25 cellular contexts compared by ENCODE assay signal in genomic region chr15:90513448-90513847, GRCh38. TPM values are rescaled to one million over a fixed set of nuclear protein-coding genes. Genes with fewer than 3 reads are reported as not detected.
DNase-seq lines count a peak whose midpoint lies in the region; ATAC-seq, FAIRE-seq and TF ChIP-seq lines count a peak whose summit lies in the region.
"Had no signal": no experiment of that assay in that cellular context is flagged by ENCODE, and none has a peak within 500 bp of the region (broad histone marks: within the 10 kb centered on the region; RNA-seq: fewer than 3 reads in every experiment).

No MANE protein-coding gene starts in this region.

- no peak for TF ChIP-seq CTCF in HepG2 (CRISPR knock-in tag; IDR thresholded peaks at IDR 0.05)
- no peak for TF ChIP-seq CTCF in right lobe of liver (IDR thresholded peaks at IDR 0.05)
- TF ChIP-seq CTCF in astrocyte (IDR thresholded peaks at IDR 0.05; ENCODE audit: insufficient read depth, low read depth, low read length), result no peak

- H2AFZ ChIP-seq in HepG2 (ENCODE audit: low read length) (no peak overlapping the region), astrocyte (ENCODE audit: low read depth, low read length) (no peak overlapping the region)
- H2AFZ ChIP-seq: GM23248, PC-9 had no signal

- H3K9me3 Mint-ChIP-seq in astrocyte (ENCODE audit: unreplicated experiment), result no peaks in the 10 kb centered on the region

- no peak for FAIRE-seq in HepG2 (lab: Jason Lieb, UNC)
- FAIRE-seq in astrocyte (lab: Jason Lieb, UNC), result no peak
- no peak for FAIRE-seq in small intestine (lab: Jason Lieb, UNC)

- BruUV-seq in HepG2 (replicated peaks; lab: Mats Ljungman, UMichigan), result no TSS peak

- H3K9me3 ChIP-seq in HepG2 (ENCODE audit: low read length) (peaks cover 14% of the 10 kb centered on the region; the same call in 1 of the 2 replicates), right lobe of liver (no peaks in the 10 kb centered on the region), astrocyte (ENCODE audit: insufficient read depth, low read depth, low read length) (no peaks in the 10 kb centered on the region), small intestine (ENCODE audit: control insufficient read depth, low read depth) (no peaks in the 10 kb centered on the region), T-helper 17 cell (ENCODE audit: control insufficient read depth, low read length, poor library complexity, severe bottlenecking) (no peaks in the 10 kb centered on the region)
- H3K9me3 ChIP-seq: SK-N-SH had no signal

- H3K79me2 ChIP-seq in HepG2 (ENCODE audit: insufficient read depth, low read length), result no peaks in the 10 kb centered on the region
- H3K79me2 ChIP-seq in astrocyte (ENCODE audit: insufficient read depth, low read length), result no peaks in the 10 kb centered on the region

- DNase-seq in HepG2 (ENCODE audit: low spot score), result peak; percentile 59
- DNase-seq in right lobe of liver, result no peak
- DNase-seq in NCI-H69 (lab: John Stamatoyannopoulos, UW), result peak; percentile 12
- peak; percentile 38 for DNase-seq in astrocyte (ENCODE audit: low read depth)
- peak; percentile 52 for DNase-seq in small intestine
- no peak for DNase-seq in T-helper 17 cell
- no peak for DNase-seq in effector CD8-positive, alpha-beta T cell (lab: John Stamatoyannopoulos, UW)
- DNase-seq: 8988T, GM23248, H7, MM.1S, NCI-H1048, NCI-H1417, NCI-H1694, NCI-H2029 treated with DMSO at 0.1 percent for 48 hours, NCI-H2171, NCI-H226, NCI-H524, NCI-H774, PC-9, SIG-M5, SK-N-SH, SW 1271, T-helper 2 cell had no signal

- TF ChIP-seq EP300 in HepG2 (IDR thresholded peaks at IDR 0.05; ENCODE audit: low read depth in 2 of 2, low read length in 2 of 2), result no peak
- TF ChIP-seq EP300 in HepG2 (CRISPR knock-in tag; IDR thresholded peaks at IDR 0.05; ENCODE audit: borderline replicate concordance), result no peak

- CTCF ChIA-PET in HepG2 (lab: Yijun Ruan, JAX; ENCODE audit: low intra/inter-chr PET ratio, low total read pairs), result no interaction called here

- H3K4me3 ChIP-seq in HepG2 (replicated peaks in 1 of 3; ENCODE audit: insufficient read depth in 1 of 3, low read depth in 2 of 3, low read length in 3 of 3), result no peak overlapping the region
- no peak overlapping the region for H3K4me3 ChIP-seq in right lobe of liver
- H3K4me3 ChIP-seq in astrocyte (ENCODE audit: insufficient read depth, low read depth, low read length), result no peak overlapping the region
- no peak overlapping the region for H3K4me3 ChIP-seq in small intestine (ENCODE audit: low read depth in 1 of 2, low read length in 2 of 2)
- H3K4me3 ChIP-seq: GM23248, PC-9 had no signal

- TF ChIP-seq RAD21 in HepG2 (CRISPR knock-in tag; IDR thresholded peaks at IDR 0.05), result no peak

- H3K36me3 ChIP-seq in HepG2 (replicated peaks in 1 of 2; ENCODE audit: control insufficient read depth in 1 of 2, insufficient read depth in 2 of 2, low read length in 2 of 2) (no peaks in the 10 kb centered on the region), right lobe of liver (no peaks in the 10 kb centered on the region), astrocyte (ENCODE audit: insufficient read depth, low read length) (no peaks in the 10 kb centered on the region), small intestine (ENCODE audit: control insufficient read depth in 2 of 2, insufficient read depth in 2 of 2, low read length in 2 of 2) (no peaks in the 10 kb centered on the region)

- H3K36me3 Mint-ChIP-seq in astrocyte (ENCODE audit: low read depth, unreplicated experiment) (peaks cover 13% of the 10 kb centered on the region), T-helper 17 cell (ENCODE audit: low read depth) (no peaks in the 10 kb centered on the region)

- H3K27ac Mint-ChIP-seq in astrocyte (ENCODE audit: unreplicated experiment) (no peak overlapping the region), T-helper 17 cell (no peak overlapping the region)

- no peaks in the 10 kb centered on the region for H3K4me1 ChIP-seq in HepG2 (ENCODE audit: insufficient read depth, low read length)
- H3K4me1 ChIP-seq in right lobe of liver, result no peaks in the 10 kb centered on the region
- H3K4me1 ChIP-seq in astrocyte (ENCODE audit: insufficient read depth, low read length), result no peaks in the 10 kb centered on the region
- no peaks in the 10 kb centered on the region for H3K4me1 ChIP-seq in small intestine (ENCODE audit: control insufficient read depth in 2 of 2, insufficient read depth in 1 of 2, low read depth in 1 of 2, low read length in 1 of 2)

- in situ Hi-C loops in HepG2 (cut with HindIII; ENCODE audit: extremely low pct_ligation_motif_present, low pct_unique_long_range_greater_than_20kb), result no loop called here

- H3K27me3 Mint-ChIP-seq in astrocyte (ENCODE audit: low read depth, unreplicated experiment), result no peaks in the 10 kb centered on the region
- no peaks in the 10 kb centered on the region for H3K27me3 Mint-ChIP-seq in T-helper 17 cell

- POLR2A ChIA-PET in HepG2 (lab: Yijun Ruan, JAX), result no interaction called here

- intact Hi-C loops in HepG2 (cut with micrococcal nuclease; ENCODE audit: unreplicated experiment), result no loop called here
- intact Hi-C loops in right lobe of liver (cut with DNase I), result no loop called here

- H3K4me3 Mint-ChIP-seq in astrocyte (ENCODE audit: unreplicated experiment) (no peak overlapping the region), T-helper 17 cell (no peak overlapping the region)

- H3K4me2 ChIP-seq in HepG2 (ENCODE audit: low read depth, low read length) (no peak overlapping the region), astrocyte (ENCODE audit: low read length) (no peak overlapping the region)
- H3K4me2 ChIP-seq: PC-9, SK-N-SH had no signal

- H3K27me3 ChIP-seq in HepG2 (ENCODE audit: control insufficient read depth in 1 of 2, insufficient read depth in 2 of 2, low read length in 2 of 2) (peaks cover 0 to 2% of the 10 kb centered on the region in 2 experiments; a peak in 2 of 5 replicates), right lobe of liver (no peaks in the 10 kb centered on the region), astrocyte (ENCODE audit: insufficient read depth, low read length) (no peaks in the 10 kb centered on the region), small intestine (ENCODE audit: control insufficient read depth in 2 of 2, insufficient read depth in 2 of 2, low read length in 2 of 2) (no peaks in the 10 kb centered on the region)

- WGBS in HepG2 (ENCODE audit: low lambda C conversion rate), result 53% methylated on average over 2 of the region's 2 CpGs
- 80% methylated on average over 2 of the region's 2 CpGs for WGBS in right lobe of liver (ENCODE audit: insufficient coverage, low coverage, low lambda C conversion rate, missing lambda C conversion rate)
- 56 to 80% (median 63%) methylated on average over 2 of the region's 2 CpGs for WGBS in small intestine, 3 donors

- H3K9ac ChIP-seq in HepG2 (ENCODE audit: insufficient read depth, low read depth, low read length), result no peak overlapping the region
- H3K9ac ChIP-seq in astrocyte (ENCODE audit: low read length), result no peak overlapping the region
- H3K9ac ChIP-seq: GM23248, SK-N-SH had no signal

- H4K20me1 ChIP-seq in HepG2 (ENCODE audit: insufficient read depth, low read length) (no peaks in the 10 kb centered on the region), astrocyte (ENCODE audit: insufficient read depth, low read length) (no peaks in the 10 kb centered on the region)

- ATAC-seq in HepG2 (no peak), right lobe of liver (no peak), T-helper 17 cell (no peak), HG02763 (IDR thresholded peaks at IDR 0.05; ENCODE audit: unreplicated experiment) (no peak)

- H3K4me1 Mint-ChIP-seq in astrocyte (ENCODE audit: low read depth, unreplicated experiment) (no peaks in the 10 kb centered on the region), T-helper 17 cell (peaks cover 7% of the 10 kb centered on the region)

- TF ChIP-seq POLR2A in HepG2 (IDR thresholded peaks at IDR 0.05; ENCODE audit: insufficient read depth in 1 of 2, low read depth in 2 of 2, low read length in 2 of 2), result no peak
- TF ChIP-seq POLR2A in right lobe of liver (IDR thresholded peaks at IDR 0.05), result no peak

- H3K27ac ChIP-seq in HepG2 (ENCODE audit: extremely low read length, insufficient read depth, low read length) (no peak overlapping the region), right lobe of liver (no peak overlapping the region), astrocyte (ENCODE audit: low read depth, low read length) (no peak overlapping the region), small intestine (ENCODE audit: low read depth in 1 of 2, low read length in 1 of 2) (no peak overlapping the region)
- H3K27ac ChIP-seq: GM23248, PC-9 had no signal

TF ChIP-seq in HepG2, 621 proteins besides CTCF, POLR2A, EP300 and RAD21 (continues in another document):
- no peak for TF ChIP-seq ZNF878 (CRISPR knock-in tag; IDR thresholded peaks at IDR 0.05)

RNA-seq across cellular contexts. Expression of gene CRTC3, which starts 16.3 kb away (rescaled TPM):
- total RNA-seq in HepG2 (2016; rRNA removed; fragmentation: Illumina TruSeq; extraction: Trizol), result 6.0 and 8.4 TPM in 2 replicates
- 3.5 and 4.1 TPM in 2 replicates for total RNA-seq in HepG2 (2016; cell fraction: cytosol; rRNA removed; fragmentation: Illumina TruSeq; extraction: Trizol; ENCODE audit: low read depth)
- 5.5 and 7.9 TPM in 2 replicates for total RNA-seq in HepG2 (2016; cell fraction: insoluble cytoplasmic fraction; rRNA removed; fragmentation: Illumina TruSeq; extraction: Trizol)
- 8.5 and 9.1 TPM in 2 replicates for total RNA-seq in HepG2 (2016; cell fraction: membrane; rRNA removed; fragmentation: Illumina TruSeq; extraction: Trizol)
- 11.9 and 14.9 TPM in 2 replicates for total RNA-seq in HepG2 (2016; cell fraction: nucleus; rRNA removed; fragmentation: Illumina TruSeq; extraction: Trizol)
- polyA plus RNA-seq in HepG2 (2011; rRNA removed), result 11.8 and 13.9 TPM in 2 replicates
- polyA plus RNA-seq in HepG2 (2011; cell fraction: cytosol; rRNA removed), result 5.2 and 6.7 TPM in 2 replicates
- polyA plus RNA-seq in HepG2 (2011; cell fraction: nucleus; rRNA removed), result 13.4 and 13.8 TPM in 2 replicates
- 8.8 and 10.8 TPM in 2 replicates for polyA plus RNA-seq in HepG2 (2012)
- polyA plus RNA-seq in HepG2 (2016; cell fraction: cytosol; fragmentation: Illumina TruSeq; extraction: Trizol; ENCODE audit: low read depth), result 3.4 and 3.6 TPM in 2 replicates
- 5.0 and 8.1 TPM in 2 replicates for polyA plus RNA-seq in HepG2 (2016; cell fraction: insoluble cytoplasmic fraction; fragmentation: Illumina TruSeq; extraction: Trizol; ENCODE audit: low read depth)
- 5.3 and 5.6 TPM in 2 replicates for polyA plus RNA-seq in HepG2 (2016; cell fraction: membrane; fragmentation: Illumina TruSeq; extraction: Trizol; ENCODE audit: low read depth)
- polyA plus RNA-seq in HepG2 (2016; cell fraction: nucleus; fragmentation: Illumina TruSeq; extraction: Trizol; ENCODE audit: insufficient read depth, low read depth), result 17.9 and 22.1 TPM in 2 replicates
- 15.8 and 105 TPM in 2 replicates for polyA minus RNA-seq in HepG2 (2011; rRNA and poly(A)+ RNA removed; ENCODE audit: low replicate concordance)
- 7.3 and 8.0 TPM in 2 replicates for polyA minus RNA-seq in HepG2 (2011; cell fraction: cytosol; rRNA and poly(A)+ RNA removed)
- 15.8 and 20.6 TPM in 2 replicates for polyA minus RNA-seq in HepG2 (2011; cell fraction: nucleus; rRNA and poly(A)+ RNA removed)
- 10 to 100 TPM in 4 of 6 experiments, 1 to 10 TPM in 2; 8.4 to 16.2 (median 11.3) TPM for total RNA-seq in right lobe of liver
- 21.4 and 22.2 TPM in 2 replicates for total RNA-seq in astrocyte
- polyA plus RNA-seq in small intestine, result 10 to 100 TPM in 1 of 3 donors, 1 to 10 TPM in 2; 3.8 to 11.1 (median 5.9) TPM
- total RNA-seq in T-helper 17 cell, result 10 to 100 TPM; 76.0 to 84.4 TPM

Comparison
In these comparisons a context has a peak if more than half of its experiments do, and no peak if none do; other contexts are left out.
1. DNase-seq: peak in HepG2 (single experiment), NCI-H69 (single experiment), astrocyte (single experiment) and small intestine (single experiment); none in right lobe of liver (0 of 3), T-helper 17 cell (0 of 3) and effector CD8-positive, alpha-beta T cell (single experiment).